ENCODE assay signal across 10 cellular contexts in the genomic region with DNA sequence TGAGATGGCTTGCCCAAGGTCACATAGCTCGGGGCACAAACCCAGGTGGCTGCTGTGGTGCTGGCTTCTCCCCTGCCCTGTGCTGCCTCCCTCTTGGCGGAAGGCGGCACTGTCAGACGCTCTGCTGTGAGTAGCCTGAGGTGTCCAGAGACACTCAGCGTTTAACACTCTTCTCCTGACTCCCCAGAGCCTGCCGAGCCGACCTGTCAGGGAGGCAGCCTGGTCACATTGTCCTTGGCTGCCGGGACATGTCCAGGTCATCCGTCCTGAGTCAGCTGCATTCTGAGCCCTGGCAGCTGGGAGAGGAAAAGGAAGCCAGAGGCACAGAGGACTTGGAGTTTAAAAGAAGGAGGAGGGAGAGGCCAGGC. TPM values are rescaled to one million over a fixed set of nuclear protein-coding genes. Genes with fewer than 3 reads are reported as not detected.
A peak's percentile ranks its signal among the peaks of the same experiment; 100 is the strongest.
DNase-seq lines count a peak whose midpoint lies in the region; ATAC-seq and TF ChIP-seq lines count a peak whose summit lies in the region.
"Had no signal": no experiment of that assay in that cellular context is flagged by ENCODE, and none has a peak within 500 bp of the region (broad histone marks: within the 10 kb centered on the region; RNA-seq: fewer than 3 reads in every experiment).

No MANE protein-coding gene starts in this region.

- H3K9me3 ChIP-seq in vagina: no peaks in the 10 kb centered on the region

- intact Hi-C loops in vagina (cut with DNase I): no loop called here

- H3K36me3 ChIP-seq in vagina: no peaks in the 10 kb centered on the region

- no peak for TF ChIP-seq CTCF in vagina (IDR thresholded peaks at IDR 0.05)

- DNase-seq in SIG-M5 treated with dmso at 0.1 percent for 504 hours (lab: John Stamatoyannopoulos, UW; ENCODE audit: unreplicated experiment) (peak; percentile 45), SIG-M5 (lab: John Stamatoyannopoulos, UW) (no peak), astrocyte of the hippocampus (ENCODE audit: low read depth, low spot score) (peak; percentile 39), iPS-NIHi11 (ENCODE audit: low spot score) (peak; percentile 56), vagina (ENCODE audit: extremely low spot score in 2 of 2) (no peak), COLO829 (ENCODE audit: low spot score) (no peak)
- DNase-seq: CD4-positive, CD25-positive, alpha-beta regulatory T cell; NCI-H446 had no signal

- ATAC-seq in HG03432 (IDR thresholded peaks at IDR 0.05; ENCODE audit: unreplicated experiment): no peak
- no peak for ATAC-seq in GM18873 (IDR thresholded peaks at IDR 0.05; ENCODE audit: low FRiP score, unreplicated experiment)

- no peak overlapping the region for H3K4me3 ChIP-seq in vagina

- TF ChIP-seq POLR2A in vagina (IDR thresholded peaks at IDR 0.05): no peak

- peaks cover 28% of the 10 kb centered on the region for H3K4me1 ChIP-seq in vagina

- peak overlapping the region; percentile 16 for H3K27ac ChIP-seq in vagina

- H3K27me3 ChIP-seq in vagina: no peaks in the 10 kb centered on the region

RNA-seq across cellular contexts. Expression of a gene that starts 4.7 kb away (rescaled TPM):
- not detected for total RNA-seq in vagina
- total RNA-seq: CD4-positive, CD25-positive, alpha-beta regulatory T cell had no signal

RNA-seq across cellular contexts. Expression of a gene that starts 9.1 kb away (rescaled TPM):
- total RNA-seq in vagina: not detected

RNA-seq across cellular contexts. Expression of a gene that starts 25.6 kb away (rescaled TPM):
- total RNA-seq in vagina: 75.9 TPM

RNA-seq across cellular contexts. Expression of a gene that starts 35.5 kb away (rescaled TPM):
- 26.3 TPM for total RNA-seq in vagina

RNA-seq across cellular contexts. Expression of a gene that starts 55.8 kb away (rescaled TPM):
- 56.7 TPM for total RNA-seq in vagina

Comparison
In these comparisons a context has a peak if more than half of its experiments do, and no peak if none do; other contexts are left out.
1. DNase-seq: peak in SIG-M5 treated with dmso at 0.1 percent for 504 hours (single experiment), astrocyte of the hippocampus (single experiment) and iPS-NIHi11 (single experiment); none in SIG-M5 (single experiment), vagina (0 of 2) and COLO829 (single experiment).